8 cellular contexts compared by ENCODE assay signal in genomic region chr4:38675167-38676121, GRCh38. TPM values are rescaled to one million over a fixed set of nuclear protein-coding genes. Genes with fewer than 3 reads are reported as not detected.
DNase-seq lines count a peak whose midpoint lies in the region; ATAC-seq and TF ChIP-seq lines count a peak whose summit lies in the region.

No MANE protein-coding gene starts in this region.

- H3K9me3 Mint-ChIP-seq in endothelial cell (ENCODE audit: unreplicated experiment): no peaks in the 10 kb centered on the region

- peaks cover 25% of the 10 kb centered on the region for H3K36me3 Mint-ChIP-seq in endothelial cell (ENCODE audit: low read depth, unreplicated experiment)

- H3K27ac Mint-ChIP-seq in endothelial cell (ENCODE audit: unreplicated experiment): peak overlapping the region; percentile 91

- peaks cover 3% of the 10 kb centered on the region for H3K27me3 Mint-ChIP-seq in endothelial cell (ENCODE audit: unreplicated experiment)

- H3K36me3 ChIP-seq in mucosa of descending colon (ENCODE audit: low read depth): no peaks in the 10 kb centered on the region

- intact Hi-C loops in mucosa of descending colon (cut with DNase I, micrococcal nuclease): loop anchor here (10.0 kb wide), 2 partner anchors 351 to 601 kb away; no protein-coding TSS in a partner anchor

- peak; percentile 95 for TF ChIP-seq CTCF in endothelial cell (IDR thresholded peaks at IDR 0.05; ENCODE audit: unreplicated experiment)
- peak; percentile 83 for TF ChIP-seq CTCF in mucosa of descending colon (IDR thresholded peaks at IDR 0.05)

- peaks cover 61% of the 10 kb centered on the region for H3K4me1 Mint-ChIP-seq in endothelial cell (ENCODE audit: unreplicated experiment)

- peak; percentile 84 for DNase-seq in activated gamma-delta T cell treated with Interleukin-2 at 50 U/mL for 16 hours
- DNase-seq in activated gamma-delta T cell (lab: John Stamatoyannopoulos, UW): no peak
- DNase-seq in HUDEP-2 (lab: John Stamatoyannopoulos, UW; ENCODE audit: unreplicated experiment in 76 of 76): peak in 70 of 76 experiments; percentile 7 to 86 (median 58)
- DNase-seq in NOMO-1 treated with dmso at 0.1 percent for 144 hours (lab: John Stamatoyannopoulos, UW; ENCODE audit: unreplicated experiment): peak; percentile 53
- peak; percentile 63 for DNase-seq in activated CD8-positive, alpha-beta memory T cell treated with anti-CD3 and anti-CD28 coated beads, Interleukin-2, amount 50 U/mL, for 1 hour (ENCODE audit: extremely low read depth)
- peak; percentile 83 for DNase-seq in endothelial cell (ENCODE audit: low spot score)
- DNase-seq in mucosa of descending colon: peak; percentile 39 to 97 (median 62)
- peak; percentile 64 to 65 for DNase-seq in stimulated activated CD8-positive, alpha-beta memory T cell treated with anti-CD3 and anti-CD28 coated beads, Interleukin-15, amount 100 ng/mL, for 48 hours (ENCODE audit: low read depth in 2 of 2)

- H3K9me3 ChIP-seq in mucosa of descending colon: no peaks in the 10 kb centered on the region

- H3K4me3 ChIP-seq in mucosa of descending colon: no peak overlapping the region

- peak; percentile 23 for ATAC-seq in mucosa of descending colon

- peaks cover 78% of the 10 kb centered on the region for H3K4me1 ChIP-seq in mucosa of descending colon (ENCODE audit: low read depth)

- H3K4me3 Mint-ChIP-seq in endothelial cell (ENCODE audit: unreplicated experiment): no peak overlapping the region

RNA-seq across cellular contexts. Expression of gene KLF3, which starts 11.4 kb away (rescaled TPM):
- total RNA-seq in endothelial cell (ENCODE audit: unreplicated experiment) (73.4 TPM), mucosa of descending colon (100 to 1,000 TPM; 102 to 151 (median 128) TPM)
